Comparison of ENCODE assay signal across 8 cellular contexts in genomic region chr10:15725603-15726002, GRCh38. TPM values are rescaled to one million over a fixed set of nuclear protein-coding genes. Genes with fewer than 3 reads are reported as not detected.
DNase-seq lines count a peak whose midpoint lies in the region; ATAC-seq, FAIRE-seq and TF ChIP-seq lines count a peak whose summit lies in the region.

No MANE protein-coding gene starts in this region.

- no peaks in the 10 kb centered on the region for H4K20me1 ChIP-seq in GM12878 (ENCODE audit: control insufficient read depth, insufficient read depth)

- in situ Hi-C loops in GM12878 (cut with MboI) = loop anchor here (5.0 kb wide), 1 partner anchor 293 kb away; no protein-coding TSS in a partner anchor

- DNase-seq in NCI-H82 (lab: John Stamatoyannopoulos, UW) = peak; percentile 66
- no peak for DNase-seq in NCI-H82 treated with DMSO at 0.1 percent for 48 hours (lab: John Stamatoyannopoulos, UW; ENCODE audit: unreplicated experiment)
- DNase-seq in LHCN-M2 (ENCODE audit: low read depth) = peak; percentile 38
- DNase-seq in GM12878 (ENCODE audit: low read depth, low spot score) = no peak
- no peak for DNase-seq in kidney

- no peaks in the 10 kb centered on the region; a peak in 1 of 4 replicates for H3K27me3 ChIP-seq in GM12878 (replicated peaks in 1 of 2; ENCODE audit: control insufficient read depth in 2 of 2, insufficient read depth in 2 of 2, low read length in 1 of 2)

- H3K79me2 ChIP-seq in GM12878 (ENCODE audit: control insufficient read depth, insufficient read depth, low read length) = no peaks in the 10 kb centered on the region

- TF ChIP-seq RAD21 in GM12878 (IDR thresholded peaks at IDR 0.05; ENCODE audit: insufficient read depth, low read depth, low read length) = peak; percentile 68

- TF ChIP-seq POLR2A in GM12878 (IDR thresholded peaks at IDR 0.05; ENCODE audit: low read depth, low read length) = no peak

- peak; percentile 40 to 61 (median 44); a peak in 4 of 6 replicates for TF ChIP-seq CTCF in GM12878 (IDR thresholded peaks at IDR 0.05 in 2 of 3, conservative IDR thresholded peaks at IDR 0.05 in 1 of 3; ENCODE audit: control insufficient read depth in 2 of 3, extremely low read depth in 1 of 3, insufficient read depth in 1 of 3, low read depth in 3 of 3, low read length in 3 of 3)
- TF ChIP-seq CTCF in kidney (IDR thresholded peaks at IDR 0.05; ENCODE audit: borderline replicate concordance, extremely low read depth, insufficient read depth) = peak; percentile 51

- POLR2A ChIA-PET in GM12878 (lab: Charles Lee) = no interaction called here

- no peak for TF ChIP-seq EP300 in GM12878 (IDR thresholded peaks at IDR 0.05; ENCODE audit: borderline replicate concordance in 1 of 2, control insufficient read depth in 1 of 2, low read depth in 2 of 2, low read length in 2 of 2)

- ATAC-seq in GM12878 = peak; percentile 54; the same call in 2 of the 3 replicates
- no peak for ATAC-seq in GM18861 (IDR thresholded peaks at IDR 0.05; ENCODE audit: unreplicated experiment)
- ATAC-seq in HG02571 (IDR thresholded peaks at IDR 0.05; ENCODE audit: unreplicated experiment) = no peak
- no peak for ATAC-seq in GM21737 (IDR thresholded peaks at IDR 0.05; ENCODE audit: unreplicated experiment)

- SMC1A ChIA-PET in GM12878 (lab: Charles Lee; ENCODE audit: uncharacterized antibody, unreplicated experiment) = no interaction called here

- no peak for FAIRE-seq in GM12878 (lab: Jason Lieb, UNC)
- FAIRE-seq in kidney (lab: Jason Lieb, UNC) = peak; percentile 86

- CTCF ChIA-PET in GM12878 (lab: Yijun Ruan, JAX) = interaction anchor here (0.6 to 1.7 kb wide), 5 partner anchors 10 to 297 kb away, joined by 3 to 6 read pairs (median 4); no protein-coding TSS in a partner anchor

- H3K36me3 ChIP-seq in GM12878 (ENCODE audit: control insufficient read depth in 2 of 2, insufficient read depth in 2 of 2, low read length in 1 of 2) (no peaks in the 10 kb centered on the region), kidney (ENCODE audit: control insufficient read depth in 1 of 2, insufficient read depth in 2 of 2, low read length in 2 of 2) (no peaks in the 10 kb centered on the region)

- H3K9ac ChIP-seq in GM12878 (ENCODE audit: control insufficient read depth, insufficient read depth, low read length) (no peak overlapping the region), kidney (ENCODE audit: low read length in 2 of 2) (no peak overlapping the region)

- intact Hi-C loops in GM12878 (cut with micrococcal nuclease; ENCODE audit: unreplicated experiment) = loop anchor here (5.0 kb wide), 1 partner anchor 133 kb away; no protein-coding TSS in a partner anchor
- intact Hi-C loops in kidney (cut with DNase I) = loop anchor here (5.0 kb wide), 1 partner anchor 293 kb away; no protein-coding TSS in a partner anchor

- BruUV-seq in GM12878 (replicated peaks; lab: Mats Ljungman, UMichigan) = no TSS peak

- H3K4me3 ChIP-seq in GM12878 (no peak overlapping the region), kidney (ENCODE audit: low read length in 2 of 2) (no peak overlapping the region)

- no peaks in the 10 kb centered on the region for H3K4me1 ChIP-seq in GM12878 (ENCODE audit: control insufficient read depth, insufficient read depth, low read length)
- H3K4me1 ChIP-seq in kidney (ENCODE audit: control insufficient read depth in 1 of 2, insufficient read depth in 1 of 2, low read depth in 1 of 2, low read length in 2 of 2) = peaks cover 0 to 3% of the 10 kb centered on the region in 2 donors

- H3K9me3 ChIP-seq in GM12878 (replicated peaks; ENCODE audit: control insufficient read depth, insufficient read depth, low read length) (no peaks in the 10 kb centered on the region), kidney (ENCODE audit: control insufficient read depth in 1 of 2, low read length in 2 of 2) (no peaks in the 10 kb centered on the region)

- 0% methylated on average over 2 of the region's 2 CpGs for WGBS in GM12878 (ENCODE audit: insufficient coverage, insufficient replicate concordance, low lambda C conversion rate, missing lambda C conversion rate)

- H3K4me2 ChIP-seq in GM12878 (ENCODE audit: control insufficient read depth, insufficient read depth) = no peak overlapping the region

- H3K27ac ChIP-seq in GM12878 (ENCODE audit: control insufficient read depth, insufficient read depth) (no peak overlapping the region), kidney (ENCODE audit: low read depth in 2 of 2, low read length in 2 of 2) (no peak overlapping the region)

- no peak overlapping the region for H2AFZ ChIP-seq in GM12878 (ENCODE audit: control insufficient read depth, low read depth, low read length)

- RAD21 ChIA-PET in GM12878 (lab: Charles Lee; ENCODE audit: unreplicated experiment) = no interaction called here

TF ChIP-seq in GM12878, 131 proteins besides CTCF, POLR2A, EP300 and RAD21:
- TF ChIP-seq SMC3 (IDR thresholded peaks at IDR 0.05; ENCODE audit: borderline replicate concordance, low read length) (peak; percentile 43; the same call in 1 of the 2 replicates), ELK1 (IDR thresholded peaks at IDR 0.05; ENCODE audit: low read depth, low read length) (no peak)
TF ChIP-seq in GM12878: peak in this region for 1.

RNA-seq across cellular contexts. Expression of gene ITGA8, which starts 5.9 kb away (rescaled TPM):
- total RNA-seq in LHCN-M2 (2014; rRNA removed) (not detected in 2 replicates), GM12878 (2014; rRNA removed) (not detected in 2 replicates), GM12878 (2014; rRNA removed; fragmentation: Illumina TruSeq; extraction: Trizol) (not detected in 2 replicates), GM12878 (2021) (0.03 TPM in 1 of 2 replicates, not detected in the other), kidney (22.1 TPM)
- not detected for polyA plus RNA-seq in LHCN-M2 (2012)
- not detected in 2 replicates for total RNA-seq in GM12878 (2013; cell fraction: nucleolus; rRNA removed)
- polyA plus RNA-seq in GM12878 (2011; ENCODE audit: low read depth) = not detected
- polyA plus RNA-seq in GM12878 (2011; rRNA removed) (not detected in 2 replicates), GM12878 (2014; fragmentation: Illumina TruSeq; extraction: Trizol) (not detected in 2 replicates), GM12878 (2014; fragmentation: Nextera tagmentation; extraction: Ambion mirVana) (not detected), GM12878 (2014; rRNA removed) (not detected in 2 replicates), GM12878 (2016; fragmentation: Nextera tagmentation; extraction: Ambion mirVana) (not detected), kidney (ENCODE audit: insufficient read depth, low read depth, low replicate concordance) (10.8 TPM)
- not detected in 2 replicates for polyA plus RNA-seq in GM12878 (2011; cell fraction: cytosol; rRNA removed)
- not detected in 2 replicates for polyA plus RNA-seq in GM12878 (2011; cell fraction: nucleus; rRNA removed)
- 0.13 and 0.31 TPM in 2 replicates for polyA plus RNA-seq in GM12878 (2012)
- polyA minus RNA-seq in GM12878 (2011; rRNA and poly(A)+ RNA removed) = not detected in 2 replicates
- not detected in 2 replicates for polyA minus RNA-seq in GM12878 (2011; cell fraction: cytosol; rRNA and poly(A)+ RNA removed)
- polyA minus RNA-seq in GM12878 (2011; cell fraction: nucleus; rRNA and poly(A)+ RNA removed) = not detected in 2 replicates

Comparison
In these comparisons a context has a peak if more than half of its experiments do, and no peak if none do; other contexts are left out.
1. DNase-seq: peak in NCI-H82 (single experiment) and LHCN-M2 (single experiment); none in NCI-H82 treated with DMSO at 0.1 percent for 48 hours (single experiment), GM12878 (single experiment) and kidney (single experiment).
2. RNA of gene ITGA8, which starts 5.9 kb away (total RNA-seq): 22.1 TPM in kidney (single experiment); not detected in LHCN-M2 and 0.03 TPM in GM12878; every median in the first group is over 10 times any median in the second.